18 cellular contexts compared by ENCODE assay signal in the genomic region with DNA sequence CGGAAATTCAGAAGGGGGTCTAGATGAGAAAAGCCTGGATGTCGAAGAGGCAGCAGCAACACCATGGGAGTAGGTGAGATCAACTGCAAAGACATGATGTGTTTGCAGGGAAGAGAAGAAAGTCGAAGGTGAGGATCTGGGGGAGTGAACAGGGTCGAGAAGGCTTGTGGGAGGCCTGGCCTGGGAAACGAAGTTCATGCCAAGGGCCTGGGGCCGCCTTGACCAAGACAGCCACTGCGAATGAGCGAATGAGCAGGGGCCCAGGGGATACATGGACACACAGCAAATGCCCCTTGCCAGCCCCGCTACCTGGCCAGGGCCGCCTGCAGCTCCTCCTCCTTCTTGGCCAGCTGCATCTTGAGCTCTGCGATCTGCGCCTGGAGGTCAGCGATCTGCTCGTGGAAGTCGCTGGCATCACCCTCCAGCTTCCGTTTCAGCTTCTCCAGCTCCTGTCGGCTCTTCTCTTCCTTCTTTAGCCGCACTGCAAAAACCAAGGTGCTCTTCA.
A peak's percentile ranks its signal among the peaks of the same experiment; 100 is the strongest.
DNase-seq lines count a peak whose midpoint lies in the region; ATAC-seq and TF ChIP-seq lines count a peak whose summit lies in the region.
"Had no signal": no experiment of that assay in that cellular context is flagged by ENCODE, and none has a peak within 500 bp of the region (broad histone marks: within the 10 kb centered on the region; RNA-seq: fewer than 3 reads in every experiment).

No MANE protein-coding gene starts in this region.

- H3K27me3 ChIP-seq in CD4-positive, CD25-positive, alpha-beta regulatory T cell (ENCODE audit: control insufficient read depth, insufficient read depth, low read length): no peaks in the 10 kb centered on the region
- H3K27me3 ChIP-seq in left ventricle myocardium inferior (ENCODE audit: low read depth): no peaks in the 10 kb centered on the region

- H3K4me1 Mint-ChIP-seq in CD4-positive, CD25-positive, alpha-beta regulatory T cell: peaks cover 0 to 4% (median 2%) of the 10 kb centered on the region in 4 donors
- peaks cover 8% of the 10 kb centered on the region for H3K4me1 Mint-ChIP-seq in endothelial cell (ENCODE audit: unreplicated experiment)
- no peaks in the 10 kb centered on the region for H3K4me1 Mint-ChIP-seq in progenitor cell of endocrine pancreas (ENCODE audit: low read depth)
- H3K4me1 Mint-ChIP-seq in stimulated activated naive CD8-positive, alpha-beta T cell treated with anti-CD3 and anti-CD28 coated beads, Interleukin-15, amount 100 ng/mL, for 72 hours: no peaks in the 10 kb centered on the region
- H3K4me1 Mint-ChIP-seq: CD8-positive, alpha-beta memory T cell had no signal

- peak overlapping the region; percentile 9 to 59 (median 52) for H3K27ac Mint-ChIP-seq in CD4-positive, CD25-positive, alpha-beta regulatory T cell
- no peak overlapping the region for H3K27ac Mint-ChIP-seq in endothelial cell (ENCODE audit: unreplicated experiment)
- H3K27ac Mint-ChIP-seq in progenitor cell of endocrine pancreas: peak overlapping the region; percentile 2
- H3K27ac Mint-ChIP-seq in stimulated activated naive CD8-positive, alpha-beta T cell treated with anti-CD3 and anti-CD28 coated beads, Interleukin-15, amount 100 ng/mL, for 72 hours: no peak overlapping the region
- H3K27ac Mint-ChIP-seq: GM23338 had no signal

- DNase-seq in CD4-positive, CD25-positive, alpha-beta regulatory T cell: no peak
- DNase-seq in endothelial cell (ENCODE audit: low spot score): no peak
- DNase-seq in progenitor cell of endocrine pancreas (ENCODE audit: low spot score, unreplicated experiment): no peak
- DNase-seq in NOMO-1 (lab: John Stamatoyannopoulos, UW; ENCODE audit: unreplicated experiment in 2 of 2): no peak
- no peak for DNase-seq in stimulated activated naive CD8-positive, alpha-beta T cell treated with anti-CD3 and anti-CD28 coated beads, Interleukin-15, amount 100 ng/mL, for 72 hours
- no peak for DNase-seq in activated CD4-positive, alpha-beta T cell treated with anti-CD3 and anti-CD28 coated beads, Interleukin-2, amount 50 U/mL, for 48 hours
- DNase-seq in left ventricle myocardium inferior: no peak
- DNase-seq: ACHN; AML-193; CD8-positive, alpha-beta memory T cell; COR-L47; DMS 273 treated with DMSO at 0.1 percent for 48 hours; DMS53; DND-41; EL; KG1 had no signal

- peaks cover 17% of the 10 kb centered on the region for H3K36me3 ChIP-seq in CD4-positive, CD25-positive, alpha-beta regulatory T cell (ENCODE audit: control insufficient read depth, insufficient read depth, low read length)
- H3K36me3 ChIP-seq in left ventricle myocardium inferior: peaks cover 43% of the 10 kb centered on the region

- peaks cover 53% of the 10 kb centered on the region for H3K36me3 Mint-ChIP-seq in CD4-positive, CD25-positive, alpha-beta regulatory T cell
- H3K36me3 Mint-ChIP-seq in endothelial cell (ENCODE audit: low read depth, unreplicated experiment) (peaks cover 5% of the 10 kb centered on the region), progenitor cell of endocrine pancreas (ENCODE audit: insufficient read depth) (no peaks in the 10 kb centered on the region)

- peaks cover 0 to 6% of the 10 kb centered on the region in 2 experiments for H3K9me3 ChIP-seq in CD4-positive, CD25-positive, alpha-beta regulatory T cell (ENCODE audit: control insufficient read depth in 2 of 2, low read length in 2 of 2)
- H3K9me3 ChIP-seq in left ventricle myocardium inferior (replicated peaks): peaks cover 6% of the 10 kb centered on the region

- intact Hi-C loops in left ventricle myocardium inferior (cut with micrococcal nuclease): no loop called here

- no peaks in the 10 kb centered on the region for H3K4me1 ChIP-seq in CD4-positive, CD25-positive, alpha-beta regulatory T cell (ENCODE audit: control insufficient read depth, insufficient read depth, low read length, poor library complexity, severe bottlenecking)
- no peaks in the 10 kb centered on the region for H3K4me1 ChIP-seq in left ventricle myocardium inferior

- H3K4me3 Mint-ChIP-seq in CD4-positive, CD25-positive, alpha-beta regulatory T cell: no peak overlapping the region
- H3K4me3 Mint-ChIP-seq in endothelial cell (ENCODE audit: unreplicated experiment): peak overlapping the region; percentile 26
- no peak overlapping the region for H3K4me3 Mint-ChIP-seq in progenitor cell of endocrine pancreas (ENCODE audit: low read depth)
- H3K4me3 Mint-ChIP-seq in stimulated activated naive CD8-positive, alpha-beta T cell treated with anti-CD3 and anti-CD28 coated beads, Interleukin-15, amount 100 ng/mL, for 72 hours: no peak overlapping the region
- H3K4me3 Mint-ChIP-seq: CD8-positive, alpha-beta memory T cell; GM23338 had no signal

- H3K27ac ChIP-seq in CD4-positive, CD25-positive, alpha-beta regulatory T cell (ENCODE audit: insufficient read depth, low read length, poor library complexity, severe bottlenecking): no peak overlapping the region
- H3K27ac ChIP-seq in left ventricle myocardium inferior (replicated peaks): no peak overlapping the region

- no peak for TF ChIP-seq CTCF in endothelial cell (IDR thresholded peaks at IDR 0.05; ENCODE audit: unreplicated experiment)
- no peak for TF ChIP-seq CTCF in progenitor cell of endocrine pancreas (IDR thresholded peaks at IDR 0.05; ENCODE audit: unreplicated experiment)
- no peak for TF ChIP-seq CTCF in left ventricle myocardium inferior (IDR thresholded peaks at IDR 0.05; ENCODE audit: borderline replicate concordance)

- H3K27me3 Mint-ChIP-seq in CD4-positive, CD25-positive, alpha-beta regulatory T cell: no peaks in the 10 kb centered on the region
- no peaks in the 10 kb centered on the region for H3K27me3 Mint-ChIP-seq in endothelial cell (ENCODE audit: unreplicated experiment)
- peaks cover 3% of the 10 kb centered on the region for H3K27me3 Mint-ChIP-seq in progenitor cell of endocrine pancreas
- no peaks in the 10 kb centered on the region for H3K27me3 Mint-ChIP-seq in stimulated activated naive CD8-positive, alpha-beta T cell treated with anti-CD3 and anti-CD28 coated beads, Interleukin-15, amount 100 ng/mL, for 72 hours
- H3K27me3 Mint-ChIP-seq: CD8-positive, alpha-beta memory T cell had no signal

- no peak for ATAC-seq in CD4-positive, CD25-positive, alpha-beta regulatory T cell (ENCODE audit: low read depth in 2 of 2)
- ATAC-seq in stimulated activated naive CD8-positive, alpha-beta T cell treated with anti-CD3 and anti-CD28 coated beads, Interleukin-15, amount 100 ng/mL, for 72 hours: no peak
- ATAC-seq: GM12878 had no signal

- peaks cover 0 to 4% (median 0%) of the 10 kb centered on the region in 7 donors for H3K9me3 Mint-ChIP-seq in CD4-positive, CD25-positive, alpha-beta regulatory T cell
- peaks cover 4% of the 10 kb centered on the region for H3K9me3 Mint-ChIP-seq in endothelial cell (ENCODE audit: unreplicated experiment)
- no peaks in the 10 kb centered on the region for H3K9me3 Mint-ChIP-seq in progenitor cell of endocrine pancreas (ENCODE audit: low read depth)
- peaks cover 6 to 9% of the 10 kb centered on the region in 2 donors for H3K9me3 Mint-ChIP-seq in stimulated activated naive CD8-positive, alpha-beta T cell treated with anti-CD3 and anti-CD28 coated beads, Interleukin-15, amount 100 ng/mL, for 72 hours
- H3K9me3 Mint-ChIP-seq: GM23338 had no signal

- no peak overlapping the region for H3K4me3 ChIP-seq in CD4-positive, CD25-positive, alpha-beta regulatory T cell (ENCODE audit: low read depth, low read length)
- H3K4me3 ChIP-seq in left ventricle myocardium inferior: no peak overlapping the region
- H3K4me3 ChIP-seq: GM12878, GM23338 had no signal

Comparison
In these comparisons a context has a peak if more than half of its experiments do, and no peak if none do; other contexts are left out.
1. H3K27ac Mint-ChIP-seq: peak in CD4-positive, CD25-positive, alpha-beta regulatory T cell (3 of 3) and progenitor cell of endocrine pancreas (single experiment); none in endothelial cell (single experiment) and stimulated activated naive CD8-positive, alpha-beta T cell treated with anti-CD3 and anti-CD28 coated beads, Interleukin-15, amount 100 ng/mL, for 72 hours (0 of 2).